ENCODE assay signal across 25 cellular contexts in the genomic region with DNA sequence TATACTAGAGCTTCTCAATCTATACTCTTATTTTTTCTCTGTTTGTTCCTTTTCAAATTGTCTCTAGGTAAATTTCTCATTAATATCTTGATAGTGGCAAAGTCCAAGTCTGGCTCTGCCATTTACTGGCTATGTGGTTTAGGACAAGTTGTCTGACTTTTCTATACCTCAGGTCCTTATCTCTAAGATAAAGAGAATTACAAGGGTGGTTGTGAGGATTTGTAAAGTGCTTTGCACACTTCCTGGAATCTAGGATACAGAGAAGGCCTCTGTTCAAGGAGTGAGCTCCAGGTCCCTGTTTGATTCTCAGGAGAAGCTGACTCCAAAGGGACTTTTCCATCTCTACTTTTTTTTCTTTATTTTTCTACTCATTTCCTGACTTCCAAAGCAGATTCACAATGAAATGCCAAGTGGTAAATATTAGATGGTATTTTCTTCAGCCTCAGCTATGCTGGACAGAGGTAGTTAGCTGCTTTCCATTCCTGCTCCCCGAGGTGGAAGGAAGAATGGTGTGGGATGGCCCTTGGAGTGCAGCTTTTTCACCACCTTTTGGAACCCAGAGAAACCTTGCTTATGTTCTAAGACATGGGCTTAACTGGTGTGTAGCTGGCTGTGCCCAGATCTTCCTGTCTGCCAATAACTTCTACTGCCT.
DNase-seq lines count a peak whose midpoint lies in the region; ATAC-seq and TF ChIP-seq lines count a peak whose summit lies in the region.
"Had no signal": no experiment of that assay in that cellular context is flagged by ENCODE, and none has a peak within 500 bp of the region (broad histone marks: within the 10 kb centered on the region; RNA-seq: fewer than 3 reads in every experiment).

No MANE protein-coding gene starts in this region.

- no peaks in the 10 kb centered on the region for H3K9me3 Mint-ChIP-seq in Calu3 (ENCODE audit: low read depth, unreplicated experiment)
- H3K9me3 Mint-ChIP-seq: natural killer cell had no signal

- H3K4me2 ChIP-seq in PC-3 (ENCODE audit: low read length): peak overlapping the region; percentile 19; the same call in 1 of the 2 replicates

- H3K36me3 ChIP-seq in PC-3 (ENCODE audit: low read depth, low read length) (no peaks in the 10 kb centered on the region), testis (ENCODE audit: low read depth, missing control alignments) (no peaks in the 10 kb centered on the region)
- H3K36me3 ChIP-seq: ovary, right atrium auricular region had no signal

- H3K9ac ChIP-seq in PC-3 (ENCODE audit: low read length): no peak overlapping the region

- no TSS peak for BruUV-seq in Calu3 (replicated peaks; lab: Mats Ljungman, UMichigan)
- BruUV-seq in PC-3 (replicated peaks; lab: Mats Ljungman, UMichigan): no TSS peak

- H3K27me3 Mint-ChIP-seq in Calu3 (ENCODE audit: unreplicated experiment): no peaks in the 10 kb centered on the region
- H3K27me3 Mint-ChIP-seq: activated naive CD8-positive, alpha-beta T cell; T-helper 17 cell had no signal

- H3K4me3 Mint-ChIP-seq in Calu3 (ENCODE audit: low read depth, unreplicated experiment): no peak overlapping the region
- H3K4me3 Mint-ChIP-seq: activated naive CD8-positive, alpha-beta T cell; natural killer cell; T-helper 17 cell had no signal

- intact Hi-C loops in Calu3 (cut with micrococcal nuclease; ENCODE audit: unreplicated experiment): no loop called here
- intact Hi-C loops in PC-3 (cut with micrococcal nuclease): no loop called here
- intact Hi-C loops in testis (cut with DNase I; ENCODE audit: low total_unique reads): no loop called here

- no peak for TF ChIP-seq CTCF in Calu3 (IDR thresholded peaks at IDR 0.05; ENCODE audit: unreplicated experiment)
- TF ChIP-seq CTCF in PC-3 (conservative IDR thresholded peaks at IDR 0.05; ENCODE audit: low read depth, low read length): no peak
- TF ChIP-seq CTCF in choroid plexus epithelial cell (conservative IDR thresholded peaks at IDR 0.05; ENCODE audit: low read depth, low read length): no peak
- TF ChIP-seq CTCF in testis (IDR thresholded peaks at IDR 0.05): no peak

- H4K20me1 ChIP-seq in PC-3 (ENCODE audit: low read length): no peaks in the 10 kb centered on the region

- H3K4me3 ChIP-seq in PC-3 (ENCODE audit: low read length): no peak overlapping the region
- H3K4me3 ChIP-seq in choroid plexus epithelial cell (ENCODE audit: low read depth, low read length): no peak overlapping the region
- H3K4me3 ChIP-seq in testis: no peak overlapping the region
- H3K4me3 ChIP-seq: body of pancreas, GM12878, ovary, right atrium auricular region, SJSA1, upper lobe of left lung had no signal

- DNase-seq in Calu3 (no peak), PC-3 (no peak), choroid plexus epithelial cell (ENCODE audit: low read depth) (peak; percentile 25), non-pigmented ciliary epithelial cell (ENCODE audit: low read depth) (peak; percentile 5), testis (no peak)
- DNase-seq: activated CD8-positive, alpha-beta memory T cell treated with anti-CD3 and anti-CD28 coated beads, Interleukin-2, amount 50 U/mL, for 48 hours; body of pancreas; mesendoderm; natural killer cell; NCI-H1092; NCI-H1930; NCI-H82; ovary; stimulated activated CD4-positive, alpha-beta T cell treated with anti-CD3 and anti-CD28 coated beads, Interleukin-15, amount 100 ng/mL, for 24 hours; T-helper 17 cell; upper lobe of left lung had no signal

- no peaks in the 10 kb centered on the region for H3F3A ChIP-seq in PC-3 (ENCODE audit: low read length, unreplicated experiment)

- H3K27ac Mint-ChIP-seq in Calu3 (ENCODE audit: unreplicated experiment): peak overlapping the region; percentile 5
- H3K27ac Mint-ChIP-seq: activated naive CD8-positive, alpha-beta T cell; activated T-helper 2 cell treated with anti-CD3 and anti-CD28 coated beads, Interferon-gamma antibody, Interleukin-2, Interleukin-4, amounts not matched to agents 10 μg/mL and 5 μg/mL and 100 μg/mL, durations not matched to agents 14 hours and 24 hours and 36 hours; natural killer cell; T-helper 17 cell had no signal

- CTCF ChIA-PET in Calu3 (lab: Charles Lee) (no interaction called here), PC-3 (lab: Charles Lee) (no interaction called here)

- H3K9me3 ChIP-seq in PC-3 (ENCODE audit: low read length) (no peaks in the 10 kb centered on the region), testis (no peaks in the 10 kb centered on the region)
- H3K9me3 ChIP-seq: body of pancreas, ovary, right atrium auricular region, SJSA1, upper lobe of left lung had no signal

- H2AFZ ChIP-seq in PC-3 (ENCODE audit: low read length): no peak overlapping the region

- TF ChIP-seq POLR2A in testis (IDR thresholded peaks at IDR 0.05): no peak

- WGBS in testis, 2 donors: 64 to 67% methylated on average over 1 of the region's 1 CpG

- H3K27ac ChIP-seq in PC-3 (ENCODE audit: low read length): peak overlapping the region; percentile 72
- no peak overlapping the region for H3K27ac ChIP-seq in testis
- H3K27ac ChIP-seq: body of pancreas, ovary, right atrium auricular region, SJSA1, upper lobe of left lung, VCaP had no signal

- H3K79me2 ChIP-seq in PC-3 (ENCODE audit: low read length): no peaks in the 10 kb centered on the region

- H3K36me3 Mint-ChIP-seq in Calu3 (ENCODE audit: insufficient read depth, unreplicated experiment): no peaks in the 10 kb centered on the region

- H3K4me1 Mint-ChIP-seq in Calu3 (ENCODE audit: low read depth, unreplicated experiment): peaks cover 19% of the 10 kb centered on the region

- H3K27me3 ChIP-seq in PC-3 (ENCODE audit: low read length) (no peaks in the 10 kb centered on the region), testis (no peaks in the 10 kb centered on the region)
- H3K27me3 ChIP-seq: body of pancreas, ovary, right atrium auricular region, SJSA1, upper lobe of left lung had no signal

- POLR2A ChIA-PET in PC-3 (lab: Charles Lee; ENCODE audit: unreplicated experiment): no interaction called here

- ATAC-seq in PC-3 (peak; percentile 27; the same call in 1 of the 2 replicates), GM19467 (IDR thresholded peaks at IDR 0.05; ENCODE audit: unreplicated experiment) (no peak), GM21737 (IDR thresholded peaks at IDR 0.05; ENCODE audit: unreplicated experiment) (no peak), GM18519 (IDR thresholded peaks at IDR 0.05; ENCODE audit: low FRiP score, unreplicated experiment) (no peak)
- ATAC-seq: body of pancreas, GM12878, natural killer cell, T-helper 17 cell had no signal

- no peaks in the 10 kb centered on the region for H3K9me2 ChIP-seq in PC-3 (replicated peaks; ENCODE audit: low read length)

- H3K4me1 ChIP-seq in PC-3 (ENCODE audit: insufficient read depth, low read length): peaks cover 20% of the 10 kb centered on the region
- no peaks in the 10 kb centered on the region for H3K4me1 ChIP-seq in testis
- H3K4me1 ChIP-seq: body of pancreas, right atrium auricular region, SJSA1, upper lobe of left lung had no signal

Comparison
In these comparisons a context has a peak if more than half of its experiments do, and no peak if none do; other contexts are left out.
1. DNase-seq: peak in choroid plexus epithelial cell (single experiment) and non-pigmented ciliary epithelial cell (single experiment); none in Calu3 (single experiment), PC-3 (single experiment) and testis (single experiment).